In the genomic region with DNA sequence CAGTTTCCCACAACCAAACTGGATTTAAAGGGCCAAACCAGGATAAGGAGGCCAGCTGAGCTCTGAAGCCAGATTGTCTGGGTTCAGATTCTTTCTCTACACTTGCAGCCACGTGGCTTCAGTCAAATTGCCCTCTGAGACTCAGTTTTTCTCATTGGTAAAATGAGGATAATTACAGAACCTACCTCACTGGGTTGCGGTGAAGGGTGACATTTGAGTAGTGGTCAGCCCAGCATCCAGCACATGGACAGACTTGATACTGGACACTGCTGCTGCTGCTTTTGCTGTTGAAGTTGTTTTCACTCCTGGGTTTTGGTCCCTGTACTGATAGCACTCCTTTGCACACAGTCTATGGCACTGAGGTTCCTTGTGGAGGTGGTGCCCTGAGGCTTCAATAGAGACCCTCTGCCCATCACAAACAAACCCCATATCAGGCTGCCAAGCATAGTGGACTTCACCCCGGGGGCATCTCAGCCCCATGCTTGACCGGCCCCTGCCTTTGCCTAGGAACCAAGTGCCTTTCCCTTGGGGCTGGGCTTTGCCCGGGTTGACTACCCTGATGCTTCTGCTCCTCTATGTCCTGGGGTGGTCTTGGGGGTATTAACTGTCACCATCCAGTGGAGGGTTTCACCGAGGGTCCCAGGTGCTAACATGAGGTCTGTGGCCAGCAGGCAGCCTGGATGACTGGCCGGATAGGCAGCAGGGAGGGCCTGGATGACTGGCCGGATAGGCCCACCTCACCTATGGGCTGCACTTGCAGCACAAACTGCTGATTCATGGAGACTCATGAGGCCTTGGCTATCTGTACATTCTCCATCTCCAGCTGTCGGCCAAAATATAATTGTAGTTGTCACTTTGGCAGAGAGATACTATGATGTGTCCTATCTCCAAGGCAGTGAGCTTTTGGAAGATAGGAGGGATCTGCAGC, we compare ENCODE assay signal across 8 cellular contexts. TPM values are rescaled to one million over a fixed set of nuclear protein-coding genes. Genes with fewer than 3 reads are reported as not detected.
A peak's percentile ranks its signal among the peaks of the same experiment; 100 is the strongest.
DNase-seq lines count a peak whose midpoint lies in the region; ATAC-seq and TF ChIP-seq lines count a peak whose summit lies in the region.

No MANE protein-coding gene starts in this region.

- H2AFZ ChIP-seq in fibroblast of lung (ENCODE audit: low read length) (no peak overlapping the region), smooth muscle cell (ENCODE audit: low read depth) (no peak overlapping the region)

- H3K79me2 ChIP-seq in fibroblast of lung (ENCODE audit: control insufficient read depth, insufficient read depth, low read length) (no peaks in the 10 kb centered on the region), smooth muscle cell (ENCODE audit: low read depth) (no peaks in the 10 kb centered on the region)

- 95% methylated on average over 9 of the region's 9 CpGs for WGBS in smooth muscle cell (ENCODE audit: low lambda C conversion rate)

- H3K4me1 ChIP-seq in fibroblast of lung (ENCODE audit: control insufficient read depth, extremely low read depth, insufficient read depth, low read length) (peaks cover 37% of the 10 kb centered on the region), smooth muscle cell (ENCODE audit: low read depth) (peaks cover 6% of the 10 kb centered on the region)

- CTCF ChIA-PET in RWPE1 (lab: Yijun Ruan, JAX), result interaction anchor here (0.6 to 1.7 kb wide), 5 partner anchors 26 to 142 kb away, joined by 3 to 8 read pairs (median 5); partner anchors contain the start of genes CDKN2AIPNL and UBE2B

- DNase-seq in RWPE1 (ENCODE audit: low spot score), result no peak
- peak; percentile 22 to 73 for DNase-seq in fibroblast of lung (ENCODE audit: low read depth in 2 of 2)
- no peak for DNase-seq in smooth muscle cell (lab: John Stamatoyannopoulos, UW; ENCODE audit: unreplicated experiment)
- no peak for DNase-seq in NCI-H2227 (lab: John Stamatoyannopoulos, UW; ENCODE audit: unreplicated experiment)
- DNase-seq in globus pallidus (ENCODE audit: low spot score), result no peak
- no peak for DNase-seq in caudate nucleus (lab: John Stamatoyannopoulos, UW)

- no peaks in the 10 kb centered on the region for H3K9me3 ChIP-seq in fibroblast of lung (ENCODE audit: control insufficient read depth, insufficient read depth, low read depth, low read length)
- H3K9me3 ChIP-seq in smooth muscle cell (replicated peaks; ENCODE audit: low read depth), result no peaks in the 10 kb centered on the region

- H3K9ac ChIP-seq in fibroblast of lung (ENCODE audit: insufficient read depth, low read length) (peak overlapping the region; percentile 10), smooth muscle cell (ENCODE audit: low read depth) (peak overlapping the region; percentile 87)

- H4K20me1 ChIP-seq in fibroblast of lung (ENCODE audit: control insufficient read depth, extremely low read depth, insufficient read depth, low read length) (no peaks in the 10 kb centered on the region), smooth muscle cell (ENCODE audit: low read depth) (no peaks in the 10 kb centered on the region)

- H3K27me3 ChIP-seq in fibroblast of lung (ENCODE audit: control insufficient read depth, insufficient read depth, low read length) (no peaks in the 10 kb centered on the region), smooth muscle cell (ENCODE audit: low read depth) (no peaks in the 10 kb centered on the region)

- H3K27ac ChIP-seq in RWPE1 (peak overlapping the region; percentile 93), fibroblast of lung (ENCODE audit: insufficient read depth, low read length) (peak overlapping the region; percentile 94), smooth muscle cell (ENCODE audit: low read depth) (peak overlapping the region; percentile 97), caudate nucleus (ENCODE audit: low read depth, low read length) (no peak overlapping the region)

- H3K4me2 ChIP-seq in fibroblast of lung (ENCODE audit: extremely low read depth, insufficient read depth, low read length) (peak overlapping the region; percentile 56), smooth muscle cell (peak overlapping the region; percentile 63)

- H3K36me3 ChIP-seq in fibroblast of lung (ENCODE audit: control insufficient read depth, insufficient read depth, low read length) (no peaks in the 10 kb centered on the region), smooth muscle cell (ENCODE audit: low read depth) (no peaks in the 10 kb centered on the region)

- TF ChIP-seq CTCF in RWPE1 (conservative IDR thresholded peaks at IDR 0.05; ENCODE audit: low read depth) (no peak), fibroblast of lung (conservative IDR thresholded peaks at IDR 0.05 in 1 of 2, IDR thresholded peaks at IDR 0.05 in 1 of 2; ENCODE audit: low read depth in 1 of 2, low read length in 2 of 2) (no peak), smooth muscle cell (IDR thresholded peaks at IDR 0.05; ENCODE audit: borderline replicate concordance, insufficient read depth, poor library complexity, severe bottlenecking) (no peak)

- ATAC-seq in GM21360 (IDR thresholded peaks at IDR 0.05; ENCODE audit: unreplicated experiment), result peak; percentile 18
- no peak for ATAC-seq in GM18502 (IDR thresholded peaks at IDR 0.05; ENCODE audit: poor library complexity, unreplicated experiment)

- H3K4me3 ChIP-seq in fibroblast of lung (replicated peaks in 1 of 4; ENCODE audit: control extremely low read depth in 1 of 4, insufficient read depth in 1 of 4, low read depth in 3 of 4, low read length in 4 of 4) (no peak overlapping the region), smooth muscle cell (no peak overlapping the region)

- POLR2A ChIA-PET in RWPE1 (lab: Yijun Ruan, JAX; ENCODE audit: low non-redundant PET), result interaction anchor here (1.5 kb wide), 1 partner anchor 9 kb away, joined by 5 read pairs; no protein-coding TSS in a partner anchor

- H3F3A ChIP-seq in smooth muscle cell (ENCODE audit: low read depth), result peaks cover 9% of the 10 kb centered on the region

RNA-seq across cellular contexts. Expression of gene CDKN2AIPNL, which starts 25.9 kb away (rescaled TPM):
- 24.4 and 49.2 TPM in 2 replicates for total RNA-seq in fibroblast of lung
- 13.6 and 23.2 TPM in 2 replicates for polyA plus RNA-seq in fibroblast of lung
- 16.0 and 29.0 TPM in 2 replicates for polyA plus RNA-seq in fibroblast of lung (2012)
- polyA minus RNA-seq in fibroblast of lung (ENCODE audit: low replicate concordance), result 2.1 and 3.0 TPM in 2 replicates
- total RNA-seq in smooth muscle cell, result 9.9 and 18.2 TPM in 2 replicates
- 21.5 and 27.7 TPM in 2 replicates for polyA plus RNA-seq in smooth muscle cell

Comparison
In these comparisons a context has a peak if more than half of its experiments do, and no peak if none do; other contexts are left out.
1. DNase-seq: peak in fibroblast of lung (2 of 2); none in RWPE1 (single experiment), smooth muscle cell (single experiment), NCI-H2227 (single experiment), globus pallidus (single experiment) and caudate nucleus (0 of 61).